ENCODE assay signal across 18 cellular contexts in the genomic region with DNA sequence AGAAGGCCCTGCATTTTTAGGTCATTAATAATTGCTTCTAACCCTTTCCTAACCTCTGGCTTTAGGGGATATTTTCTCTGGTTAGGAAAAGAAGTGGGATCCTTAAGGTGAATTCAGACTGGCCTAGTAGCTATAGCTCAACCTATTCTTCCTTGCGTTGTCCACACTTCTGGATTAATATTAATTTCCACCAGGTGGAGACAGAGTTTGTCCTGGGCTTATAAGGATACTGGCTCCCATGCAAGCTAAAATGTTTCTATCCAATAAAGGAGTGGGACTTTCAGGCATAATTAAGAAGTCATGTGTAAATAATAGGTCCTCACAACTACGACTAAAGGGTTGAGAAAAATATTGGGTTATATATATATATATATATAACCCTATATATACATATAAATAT.
DNase-seq lines count a peak whose midpoint lies in the region; ATAC-seq and TF ChIP-seq lines count a peak whose summit lies in the region.
"Had no signal": no experiment of that assay in that cellular context is flagged by ENCODE, and none has a peak within 500 bp of the region (broad histone marks: within the 10 kb centered on the region; RNA-seq: fewer than 3 reads in every experiment).

No MANE protein-coding gene starts in this region.

- no peaks in the 10 kb centered on the region for H3K36me3 ChIP-seq in HCT116 (ENCODE audit: control insufficient read depth in 1 of 2, insufficient read depth in 2 of 2, low read length in 2 of 2)
- H3K36me3 ChIP-seq in Karpas-422 (ENCODE audit: insufficient read depth, low read length), result no peaks in the 10 kb centered on the region
- no peaks in the 10 kb centered on the region for H3K36me3 ChIP-seq in brain microvascular endothelial cell (replicated peaks)
- H3K36me3 ChIP-seq: SJCRH30 had no signal

- no peaks in the 10 kb centered on the region for H3K9me3 ChIP-seq in HCT116 (ENCODE audit: control insufficient read depth in 1 of 2, insufficient read depth in 1 of 2, low read depth in 1 of 2, low read length in 2 of 2)
- H3K9me3 ChIP-seq in Karpas-422 (ENCODE audit: low read length), result peaks cover 24% of the 10 kb centered on the region
- H3K9me3 ChIP-seq: Caco-2, SJCRH30 had no signal

- CTCF ChIA-PET in HCT116 (lab: Charles Lee), result interaction anchor here (1.6 kb wide), 1 partner anchor 13 kb away, joined by 4 read pairs; no protein-coding TSS in a partner anchor

- intact Hi-C loops in HCT116 (cut with micrococcal nuclease), result loop anchor here (5.0 kb wide), 2 partner anchors 279 to 669 kb away; no protein-coding TSS in a partner anchor

- POLR2A ChIA-PET in HCT116 (lab: Charles Lee), result no interaction called here

- peak; percentile 38; the same call in 1 of the 2 replicates for TF ChIP-seq RAD21 in HCT116 (IDR thresholded peaks at IDR 0.05; ENCODE audit: low read depth)

- H3K27me3 ChIP-seq in HCT116 (ENCODE audit: insufficient read depth, low read length) (no peaks in the 10 kb centered on the region), Karpas-422 (ENCODE audit: low read length) (no peaks in the 10 kb centered on the region), brain microvascular endothelial cell (replicated peaks) (no peaks in the 10 kb centered on the region)
- H3K27me3 ChIP-seq: foreskin keratinocyte, SJCRH30 had no signal

- BruUV-seq in HCT116 (replicated peaks; lab: Mats Ljungman, UMichigan), result no TSS peak

- no peaks in the 10 kb centered on the region for H3K4me1 ChIP-seq in HCT116 (ENCODE audit: control insufficient read depth in 1 of 2, insufficient read depth in 2 of 2, low read length in 2 of 2)
- no peaks in the 10 kb centered on the region for H3K4me1 ChIP-seq in Karpas-422 (ENCODE audit: low read length)
- H3K4me1 ChIP-seq: Caco-2, foreskin keratinocyte, SJCRH30 had no signal

- no peaks in the 10 kb centered on the region for H3K9me2 ChIP-seq in HCT116 (ENCODE audit: insufficient read depth)
- H3K9me2 ChIP-seq in Karpas-422 (replicated peaks; ENCODE audit: insufficient read depth, low read length), result no peaks in the 10 kb centered on the region

- no peak overlapping the region for H3K27ac ChIP-seq in HCT116 (ENCODE audit: low read depth, low read length)
- H3K27ac ChIP-seq in Karpas-422 (ENCODE audit: low read length), result no peak overlapping the region
- no peak overlapping the region for H3K27ac ChIP-seq in brain microvascular endothelial cell
- H3K27ac ChIP-seq: foreskin keratinocyte, HL-60, SJCRH30 had no signal

- ATAC-seq in HCT116 (peak; percentile 27; the same call in 1 of the 2 replicates), HG03159 (IDR thresholded peaks at IDR 0.05; ENCODE audit: unreplicated experiment) (no peak), GM21717 (IDR thresholded peaks at IDR 0.05; ENCODE audit: unreplicated experiment) (no peak)
- ATAC-seq: foreskin keratinocyte; naive thymus-derived CD4-positive, alpha-beta T cell had no signal

- H3K79me2 ChIP-seq in HCT116 (ENCODE audit: insufficient read depth, low read length) (no peaks in the 10 kb centered on the region), Karpas-422 (ENCODE audit: low read length) (no peaks in the 10 kb centered on the region)

- H3K9ac ChIP-seq in HCT116 (ENCODE audit: low read length) (no peak overlapping the region), Karpas-422 (ENCODE audit: low read length) (no peak overlapping the region)

- H3K4me3 ChIP-seq in HCT116 (replicated peaks in 1 of 2; ENCODE audit: low read depth in 1 of 2, low read length in 2 of 2) (no peak overlapping the region), Karpas-422 (ENCODE audit: low read length) (no peak overlapping the region), brain microvascular endothelial cell (ENCODE audit: low read depth, low read length) (no peak overlapping the region)
- H3K4me3 ChIP-seq: SJCRH30 had no signal

- DNase-seq in A172 (ENCODE audit: low spot score) (peak; percentile 2), HCT116 (ENCODE audit: low read depth, low spot score) (no peak), SK-MEL-5 (ENCODE audit: low read depth, low spot score) (peak; percentile 24), fibroblast of the conjunctiva (ENCODE audit: low read depth) (peak; percentile 1), Karpas-422 (no peak), brain microvascular endothelial cell (no peak)
- DNase-seq: activated CD4-positive, CD25-positive, alpha-beta regulatory T cell treated with anti-CD3 and anti-CD28 coated beads, Interleukin-2, amount 50 U/mL, for 72 hours; Caco-2; foreskin keratinocyte; GOT3; KG1; naive thymus-derived CD4-positive, alpha-beta T cell; posterior cingulate gyrus; stimulated activated CD4-positive, alpha-beta T cell treated with anti-CD3 and anti-CD28 coated beads, Interleukin-4, amount 100 ng/mL, for 1 hour had no signal

- H3K4me2 ChIP-seq in HCT116 (ENCODE audit: low read length) (no peak overlapping the region), Karpas-422 (ENCODE audit: low read depth, low read length, poor library complexity, severe bottlenecking) (no peak overlapping the region)

- TF ChIP-seq POLR2A in HCT116 (IDR thresholded peaks at IDR 0.05; ENCODE audit: borderline replicate concordance, extremely low read depth, insufficient read depth, insufficient read length), result no peak

- no peaks in the 10 kb centered on the region for H4K20me1 ChIP-seq in HCT116 (ENCODE audit: insufficient read depth)
- H4K20me1 ChIP-seq in Karpas-422 (ENCODE audit: insufficient read depth, low read depth, low read length), result no peaks in the 10 kb centered on the region

- RAD21 ChIA-PET in HCT116 (lab: Charles Lee; ENCODE audit: low non-redundant PET in 1 of 2, low total read pairs in 2 of 2, uncharacterized antibody in 2 of 2, unreplicated experiment in 2 of 2), result interaction anchor here in 1 of 2 experiments (0.7 kb wide), 1 partner anchor 170 kb away, joined by 3 read pairs; no protein-coding TSS in a partner anchor

- TF ChIP-seq CTCF in HCT116 (IDR thresholded peaks at IDR 0.05 in 2 of 3, conservative IDR thresholded peaks at IDR 0.05 in 1 of 3; ENCODE audit: borderline replicate concordance in 1 of 3, insufficient read depth in 1 of 3, low read depth in 2 of 3, low read length in 2 of 3) (peak in 2 of 3 experiments; percentile 6 to 28; a peak in 2 of 6 replicates), brain microvascular endothelial cell (IDR thresholded peaks at IDR 0.05; ENCODE audit: low read depth, low read length, missing control alignments) (no peak)

- H2AFZ ChIP-seq in HCT116 (ENCODE audit: low read depth, low read length, poor library complexity, severe bottlenecking) (no peak overlapping the region), Karpas-422 (ENCODE audit: low read length) (no peak overlapping the region)

- in situ Hi-C loops in SK-MEL-5 (cut with HindIII; ENCODE audit: low pct_unique_long_range_greater_than_20kb, low sequenced_read_pairs) (no loop called here), brain microvascular endothelial cell (cut with HindIII; ENCODE audit: low pct_ligation_motif_present, low sequenced_read_pairs) (no loop called here)

TF ChIP-seq in HCT116, 20 proteins besides CTCF, POLR2A, EP300 and RAD21:
- no peak for TF ChIP-seq FOSL1 (IDR thresholded peaks at IDR 0.05; ENCODE audit: low read depth)
- no peak for TF ChIP-seq EZH2phosphoT487 (IDR thresholded peaks at IDR 0.05; ENCODE audit: borderline replicate concordance)
- TF ChIP-seq YY1 (IDR thresholded peaks at IDR 0.05; ENCODE audit: extremely low read depth, insufficient replicate concordance, low read depth, low read length), result no peak
- no peak for TF ChIP-seq ZFX (IDR thresholded peaks at IDR 0.05)
- no peak for TF ChIP-seq JUND (IDR thresholded peaks at IDR 0.05)
- TF ChIP-seq SP1 (IDR thresholded peaks at IDR 0.05; ENCODE audit: low read depth), result no peak
- TF ChIP-seq TCF7L2 (IDR thresholded peaks at IDR 0.05; ENCODE audit: borderline replicate concordance, extremely low read depth, insufficient read depth, insufficient read length), result no peak
- TF ChIP-seq, protein P1, sequence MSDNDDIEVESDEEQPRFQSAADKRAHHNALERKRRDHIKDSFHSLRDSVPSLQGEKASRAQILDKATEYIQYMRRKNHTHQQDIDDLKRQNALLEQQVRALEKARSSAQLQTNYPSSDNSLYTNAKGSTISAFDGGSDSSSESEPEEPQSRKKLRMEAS (IDR thresholded peaks at IDR 0.05), result no peak
- TF ChIP-seq CBX3 (IDR thresholded peaks at IDR 0.05; ENCODE audit: low read depth), result no peak
- TF ChIP-seq, protein P2, sequence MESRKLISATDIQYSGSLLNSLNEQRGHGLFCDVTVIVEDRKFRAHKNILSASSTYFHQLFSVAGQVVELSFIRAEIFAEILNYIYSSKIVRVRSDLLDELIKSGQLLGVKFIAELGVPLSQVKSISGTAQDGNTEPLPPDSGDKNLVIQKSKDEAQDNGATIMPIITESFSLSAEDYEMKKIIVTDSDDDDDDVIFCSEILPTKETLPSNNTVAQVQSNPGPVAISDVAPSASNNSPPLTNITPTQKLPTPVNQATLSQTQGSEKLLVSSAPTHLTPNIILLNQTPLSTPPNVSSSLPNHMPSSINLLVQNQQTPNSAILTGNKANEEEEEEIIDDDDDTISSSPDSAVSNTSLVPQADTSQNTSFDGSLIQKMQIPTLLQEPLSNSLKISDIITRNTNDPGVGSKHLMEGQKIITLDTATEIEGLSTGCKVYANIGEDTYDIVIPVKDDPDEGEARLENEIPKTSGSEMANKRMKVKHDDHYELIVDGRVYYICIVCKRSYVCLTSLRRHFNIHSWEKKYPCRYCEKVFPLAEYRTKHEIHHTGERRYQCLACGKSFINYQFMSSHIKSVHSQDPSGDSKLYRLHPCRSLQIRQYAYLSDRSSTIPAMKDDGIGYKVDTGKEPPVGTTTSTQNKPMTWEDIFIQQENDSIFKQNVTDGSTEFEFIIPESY (IDR thresholded peaks at IDR 0.05; ENCODE audit: extremely low read depth, insufficient replicate concordance, low read length), result no peak
TF ChIP-seq in HCT116: peak in this region for 0.

Comparison
In these comparisons a context has a peak if more than half of its experiments do, and no peak if none do; other contexts are left out.
1. DNase-seq: peak in A172 (single experiment), SK-MEL-5 (single experiment) and fibroblast of the conjunctiva (single experiment); none in HCT116 (single experiment), Karpas-422 (single experiment) and brain microvascular endothelial cell (single experiment).